13 cellular contexts compared by ENCODE assay signal in genomic region chr2:3480352-3481010, GRCh38. TPM values are rescaled to one million over a fixed set of nuclear protein-coding genes. Genes with fewer than 3 reads are reported as not detected.
DNase-seq lines count a peak whose midpoint lies in the region; ATAC-seq and TF ChIP-seq lines count a peak whose summit lies in the region.
"Had no signal": no experiment of that assay in that cellular context is flagged by ENCODE, and none has a peak within 500 bp of the region (broad histone marks: within the 10 kb centered on the region; RNA-seq: fewer than 3 reads in every experiment).

No MANE protein-coding gene starts in this region.

- H3K4me1 ChIP-seq in OCI-LY7 (ENCODE audit: insufficient read depth, low read length, poor library complexity, severe bottlenecking) (peaks cover 23% of the 10 kb centered on the region), mucosa of descending colon (ENCODE audit: low read depth) (peaks cover 8% of the 10 kb centered on the region)

- H3K27ac ChIP-seq in OCI-LY7 (ENCODE audit: low read depth, low read length, poor library complexity, severe bottlenecking) = peak overlapping the region; percentile 74

- H3K9me2 ChIP-seq in OCI-LY7 (ENCODE audit: insufficient read depth, low read length) = no peaks in the 10 kb centered on the region

- POLR2A ChIA-PET in OCI-LY7 (lab: Charles Lee) = interaction anchor here (0.7 to 2.0 kb wide), 10 partner anchors 7 to 350 kb away, joined by 3 to 7 read pairs (median 4); no protein-coding TSS in a partner anchor

- CTCF ChIA-PET in OCI-LY7 (lab: Charles Lee; ENCODE audit: unreplicated experiment) = interaction anchor here (0.9 to 1.5 kb wide), 2 partner anchors 19 to 172 kb away, joined by 3 to 4 read pairs; no protein-coding TSS in a partner anchor

- ATAC-seq in GM19351 (IDR thresholded peaks at IDR 0.05; ENCODE audit: unreplicated experiment) (peak; percentile 59), mucosa of descending colon (peak; percentile 87)
- ATAC-seq: activated T-cell treated with anti-CD3 and anti-CD28 coated beads, Interleukin-2, amount 50 U/mL, for 4 hours had no signal

- intact Hi-C loops in OCI-LY7 (cut with micrococcal nuclease; ENCODE audit: unreplicated experiment) (loop anchor here (1.0 kb wide), 1 partner anchor 171 kb away; no protein-coding TSS in a partner anchor), mucosa of descending colon (cut with DNase I, micrococcal nuclease) (no loop called here)

- H2AFZ ChIP-seq in OCI-LY7 (ENCODE audit: low read length) = no peak overlapping the region

- TF ChIP-seq CTCF in OCI-LY7 (conservative IDR thresholded peaks at IDR 0.05; ENCODE audit: low read length) = no peak
- no peak for TF ChIP-seq CTCF in mucosa of descending colon (IDR thresholded peaks at IDR 0.05)
- no peak for TF ChIP-seq CTCF in foreskin fibroblast (IDR thresholded peaks at IDR 0.05; ENCODE audit: low read depth, low read length)

- peak overlapping the region; percentile 62 for H3K4me2 ChIP-seq in OCI-LY7 (ENCODE audit: low read length)

- DNase-seq in NCI-H1417 (lab: John Stamatoyannopoulos, UW) = peak; percentile 27 to 56 (median 49)
- no peak for DNase-seq in NCI-H1417 treated with DMSO at 0.1 percent for 48 hours (lab: John Stamatoyannopoulos, UW)
- DNase-seq in OCI-LY7 (ENCODE audit: low spot score) = peak; percentile 69
- peak; percentile 91 to 98 (median 98) for DNase-seq in mucosa of descending colon
- DNase-seq in amniotic stem cell (lab: John Stamatoyannopoulos, UW) = no peak
- no peak for DNase-seq in foreskin fibroblast
- no peak for DNase-seq in NK-92 (lab: John Stamatoyannopoulos, UW; ENCODE audit: unreplicated experiment)
- DNase-seq: activated T-cell treated with anti-CD3 and anti-CD28 coated beads, Interleukin-2, amount 50 U/mL, for 4 hours; caudate nucleus; GF-D8; HFFc6; NCI-H524 treated with DMSO at 0.1 percent for 48 hours had no signal

- no peaks in the 10 kb centered on the region for H3K79me2 ChIP-seq in OCI-LY7 (ENCODE audit: insufficient read depth, low read depth, low read length)

- H3K4me3 ChIP-seq in OCI-LY7 (ENCODE audit: low read depth, low read length, poor library complexity, severe bottlenecking) (no peak overlapping the region), mucosa of descending colon (no peak overlapping the region), foreskin fibroblast (ENCODE audit: low read depth in 1 of 2, low read length in 2 of 2) (no peak overlapping the region)

- H4K20me1 ChIP-seq in OCI-LY7 (ENCODE audit: insufficient read depth, low read length) = no peaks in the 10 kb centered on the region

- no peaks in the 10 kb centered on the region for H3K9me3 ChIP-seq in OCI-LY7 (ENCODE audit: low read length)
- H3K9me3 ChIP-seq in mucosa of descending colon = no peaks in the 10 kb centered on the region

- BruUV-seq in OCI-LY7 (replicated peaks; lab: Mats Ljungman, UMichigan) = no TSS peak

- H3K36me3 ChIP-seq in OCI-LY7 (ENCODE audit: insufficient read depth, low read length) (peaks cover 13% of the 10 kb centered on the region), mucosa of descending colon (ENCODE audit: low read depth) (no peaks in the 10 kb centered on the region)

RNA-seq across cellular contexts. Expression of gene ADI1, which starts 38.9 kb away (rescaled TPM):
- 19.2 and 20.0 TPM in 2 replicates for total RNA-seq in OCI-LY7 (2014; rRNA removed; shearing (Covaris generic))
- 22.1 and 26.2 TPM in 2 replicates for total RNA-seq in OCI-LY7 (2022)
- 10 to 100 TPM; 59.3 to 91.5 (median 70.4) TPM for total RNA-seq in mucosa of descending colon

Comparison
In these comparisons a context has a peak if more than half of its experiments do, and no peak if none do; other contexts are left out.
1. DNase-seq: peak in NCI-H1417 (3 of 3), OCI-LY7 (single experiment) and mucosa of descending colon (3 of 3); none in NCI-H1417 treated with DMSO at 0.1 percent for 48 hours (single experiment), amniotic stem cell (single experiment), foreskin fibroblast (0 of 2) and NK-92 (single experiment).